Comparison of ENCODE assay signal across 8 cellular contexts in genomic region chr11:102495161-102496042, GRCh38. TPM values are rescaled to one million over a fixed set of nuclear protein-coding genes. Genes with fewer than 3 reads are reported as not detected.
DNase-seq lines count a peak whose midpoint lies in the region; ATAC-seq and TF ChIP-seq lines count a peak whose summit lies in the region.

No MANE protein-coding gene starts in this region.

- H3K9me3 Mint-ChIP-seq in activated CD4-positive, alpha-beta memory T cell treated with anti-CD3 and anti-CD28 coated beads, Interleukin-2, amount 10 ng/mL, durations not matched to agents 7 days and 5 days = no peaks in the 10 kb centered on the region
- no peaks in the 10 kb centered on the region for H3K9me3 Mint-ChIP-seq in nephron progenitor cell
- no peaks in the 10 kb centered on the region for H3K9me3 Mint-ChIP-seq in activated T-helper 2 cell treated with anti-CD3 and anti-CD28 coated beads, Interferon-gamma antibody, Interleukin-2, Interleukin-4, amounts not matched to agents 10 μg/mL and 5 μg/mL and 100 μg/mL, durations not matched to agents 14 hours and 24 hours and 36 hours

- peak; percentile 58 for TF ChIP-seq CTCF in fibroblast of pulmonary artery (IDR thresholded peaks at IDR 0.05; ENCODE audit: low read length, missing control alignments)
- peak; percentile 68 for TF ChIP-seq CTCF in nephron progenitor cell (IDR thresholded peaks at IDR 0.05)

- H3K4me1 Mint-ChIP-seq in activated CD4-positive, alpha-beta memory T cell treated with anti-CD3 and anti-CD28 coated beads, Interleukin-2, amount 10 ng/mL, durations not matched to agents 7 days and 5 days = peaks cover 7% of the 10 kb centered on the region
- peaks cover 9% of the 10 kb centered on the region for H3K4me1 Mint-ChIP-seq in nephron progenitor cell
- H3K4me1 Mint-ChIP-seq in activated T-helper 2 cell treated with anti-CD3 and anti-CD28 coated beads, Interferon-gamma antibody, Interleukin-2, Interleukin-4, amounts not matched to agents 10 μg/mL and 5 μg/mL and 100 μg/mL, durations not matched to agents 14 hours and 24 hours and 36 hours (ENCODE audit: low read depth) = peaks cover 16% of the 10 kb centered on the region

- ATAC-seq in GM19468 (IDR thresholded peaks at IDR 0.05; ENCODE audit: extremely low read depth, unreplicated experiment) (peak; percentile 66), HG03520 (IDR thresholded peaks at IDR 0.05; ENCODE audit: unreplicated experiment) (peak; percentile 91)

- CTCF ChIA-PET in activated CD4-positive, alpha-beta memory T cell treated with anti-CD3 and anti-CD28 coated beads, Interleukin-2, amount 10 ng/mL, durations not matched to agents 7 days and 5 days (lab: Charles Lee) = interaction anchor here (0.7 to 1.8 kb wide), 35 partner anchors 9 to 210 kb away, joined by 3 to 72 read pairs (median 6); partner anchors contain the start of gene TMEM123

- DNase-seq in ELF-1 (ENCODE audit: low read depth, low spot score) (peak; percentile 76), NCI-H460 (ENCODE audit: extremely low read depth, low read depth) (peak; percentile 80), fibroblast of pulmonary artery (ENCODE audit: low read depth) (peak; percentile 94), nephron progenitor cell (peak; percentile 35)
- peak; percentile 24 for DNase-seq in activated CD4-positive, alpha-beta memory T cell treated with anti-CD3 and anti-CD28 coated beads, Interleukin-2, amount 10 ng/mL, durations not matched to agents 7 days and 5 days
- no peak for DNase-seq in activated T-helper 2 cell treated with anti-CD3 and anti-CD28 coated beads, Interferon-gamma antibody, Interleukin-2, Interleukin-4, amounts not matched to agents 10 μg/mL and 5 μg/mL and 100 μg/mL, durations not matched to agents 14 hours and 24 hours and 36 hours (ENCODE audit: low spot score)

- no peak overlapping the region for H3K4me3 Mint-ChIP-seq in activated CD4-positive, alpha-beta memory T cell treated with anti-CD3 and anti-CD28 coated beads, Interleukin-2, amount 10 ng/mL, durations not matched to agents 7 days and 5 days
- H3K4me3 Mint-ChIP-seq in nephron progenitor cell = no peak overlapping the region
- no peak overlapping the region for H3K4me3 Mint-ChIP-seq in activated T-helper 2 cell treated with anti-CD3 and anti-CD28 coated beads, Interferon-gamma antibody, Interleukin-2, Interleukin-4, amounts not matched to agents 10 μg/mL and 5 μg/mL and 100 μg/mL, durations not matched to agents 14 hours and 24 hours and 36 hours (ENCODE audit: low read depth)

- intact Hi-C loops in activated T-helper 2 cell treated with anti-CD3 and anti-CD28 coated beads, Interferon-gamma antibody, Interleukin-2, Interleukin-4, amounts not matched to agents 10 μg/mL and 5 μg/mL and 100 μg/mL, durations not matched to agents 14 hours and 24 hours and 36 hours (cut with micrococcal nuclease) = loop anchor here (1.0 to 2.0 kb wide), 6 partner anchors 38 to 207 kb away; no protein-coding TSS in a partner anchor

- peaks cover 24% of the 10 kb centered on the region for H3K27me3 Mint-ChIP-seq in activated CD4-positive, alpha-beta memory T cell treated with anti-CD3 and anti-CD28 coated beads, Interleukin-2, amount 10 ng/mL, durations not matched to agents 7 days and 5 days
- peaks cover 5% of the 10 kb centered on the region for H3K27me3 Mint-ChIP-seq in nephron progenitor cell (ENCODE audit: low read depth, poor library complexity)
- peaks cover 19% of the 10 kb centered on the region for H3K27me3 Mint-ChIP-seq in activated T-helper 2 cell treated with anti-CD3 and anti-CD28 coated beads, Interferon-gamma antibody, Interleukin-2, Interleukin-4, amounts not matched to agents 10 μg/mL and 5 μg/mL and 100 μg/mL, durations not matched to agents 14 hours and 24 hours and 36 hours (ENCODE audit: low read depth)

- POLR2A ChIA-PET in activated CD4-positive, alpha-beta memory T cell treated with anti-CD3 and anti-CD28 coated beads, Interleukin-2, amount 10 ng/mL, durations not matched to agents 7 days and 5 days (lab: Charles Lee) = interaction anchor here (0.7 to 1.1 kb wide), 3 partner anchors 105 to 153 kb away, joined by 3 to 4 read pairs (median 3); no protein-coding TSS in a partner anchor

- no peak overlapping the region for H3K4me3 ChIP-seq in fibroblast of pulmonary artery (replicated peaks; ENCODE audit: low read depth, low read length)

- no peak overlapping the region for H3K27ac Mint-ChIP-seq in activated CD4-positive, alpha-beta memory T cell treated with anti-CD3 and anti-CD28 coated beads, Interleukin-2, amount 10 ng/mL, durations not matched to agents 7 days and 5 days
- no peak overlapping the region for H3K27ac Mint-ChIP-seq in nephron progenitor cell
- H3K27ac Mint-ChIP-seq in activated T-helper 2 cell treated with anti-CD3 and anti-CD28 coated beads, Interferon-gamma antibody, Interleukin-2, Interleukin-4, amounts not matched to agents 10 μg/mL and 5 μg/mL and 100 μg/mL, durations not matched to agents 14 hours and 24 hours and 36 hours = no peak overlapping the region

- no peaks in the 10 kb centered on the region for H3K36me3 Mint-ChIP-seq in activated CD4-positive, alpha-beta memory T cell treated with anti-CD3 and anti-CD28 coated beads, Interleukin-2, amount 10 ng/mL, durations not matched to agents 7 days and 5 days (ENCODE audit: low read depth)
- H3K36me3 Mint-ChIP-seq in nephron progenitor cell (ENCODE audit: low read depth) = no peaks in the 10 kb centered on the region
- no peaks in the 10 kb centered on the region for H3K36me3 Mint-ChIP-seq in activated T-helper 2 cell treated with anti-CD3 and anti-CD28 coated beads, Interferon-gamma antibody, Interleukin-2, Interleukin-4, amounts not matched to agents 10 μg/mL and 5 μg/mL and 100 μg/mL, durations not matched to agents 14 hours and 24 hours and 36 hours (ENCODE audit: low read depth)

RNA-seq across cellular contexts. Expression of gene MMP7, which starts 35.1 kb away (rescaled TPM):
- 0.12 and 0.75 TPM in 2 replicates for total RNA-seq in NCI-H460 (2014; rRNA removed; shearing (Covaris generic))
- not detected in 2 replicates for polyA plus RNA-seq in NCI-H460 (2014; cell fraction: nucleus; rRNA removed)
- not detected for total RNA-seq in activated CD4-positive, alpha-beta memory T cell treated with anti-CD3 and anti-CD28 coated beads, Interleukin-2, amount 10 ng/mL, durations not matched to agents 7 days and 5 days
- total RNA-seq in activated T-helper 2 cell treated with anti-CD3 and anti-CD28 coated beads, Interferon-gamma antibody, Interleukin-2, Interleukin-4, amounts not matched to agents 10 μg/mL and 5 μg/mL and 100 μg/mL, durations not matched to agents 14 hours and 24 hours and 36 hours = not detected in 2 replicates

RNA-seq across cellular contexts. Expression of gene TMEM123, which starts 42.8 kb away (rescaled TPM):
- 193 and 199 TPM in 2 replicates for total RNA-seq in NCI-H460 (2014; rRNA removed; shearing (Covaris generic))
- polyA plus RNA-seq in NCI-H460 (2014; cell fraction: nucleus; rRNA removed) = 112 and 140 TPM in 2 replicates
- 100 to 1,000 TPM; 331 to 343 TPM for total RNA-seq in activated CD4-positive, alpha-beta memory T cell treated with anti-CD3 and anti-CD28 coated beads, Interleukin-2, amount 10 ng/mL, durations not matched to agents 7 days and 5 days
- 202 and 204 TPM in 2 replicates for total RNA-seq in activated T-helper 2 cell treated with anti-CD3 and anti-CD28 coated beads, Interferon-gamma antibody, Interleukin-2, Interleukin-4, amounts not matched to agents 10 μg/mL and 5 μg/mL and 100 μg/mL, durations not matched to agents 14 hours and 24 hours and 36 hours
